23 cellular contexts compared by ENCODE assay signal in genomic region chr16:74973304-74973703, GRCh38. TPM values are rescaled to one million over a fixed set of nuclear protein-coding genes. Genes with fewer than 3 reads are reported as not detected.
DNase-seq lines count a peak whose midpoint lies in the region; ATAC-seq, FAIRE-seq and TF ChIP-seq lines count a peak whose summit lies in the region.
"Had no signal": no experiment of that assay in that cellular context is flagged by ENCODE, and none has a peak within 500 bp of the region (broad histone marks: within the 10 kb centered on the region; RNA-seq: fewer than 3 reads in every experiment).

No MANE protein-coding gene starts in this region.

- no peak overlapping the region for H3K14ac ChIP-seq in H1 (ENCODE audit: insufficient read length)

- POLR2A ChIA-PET in HepG2 (lab: Yijun Ruan, JAX), result interaction anchor here (1.1 kb wide), 1 partner anchor 12 kb away, joined by 6 read pairs; the partner anchor contains the start of gene WDR59
- POLR2A ChIA-PET in K562 (lab: Yijun Ruan, JAX), result interaction anchor here (0.6 to 0.7 kb wide), 2 partner anchors 225 to 226 kb away, joined by 3 read pairs; no protein-coding TSS in a partner anchor
- POLR2A ChIA-PET in H1 (lab: Charles Lee; ENCODE audit: partially characterized antibody), result interaction anchor here (1.3 to 2.4 kb wide), 2 partner anchors 10 to 12 kb away, joined by 4 to 9 read pairs; partner anchors contain the start of gene WDR59

- intact Hi-C loops in HepG2 (cut with micrococcal nuclease; ENCODE audit: unreplicated experiment), result no loop called here
- intact Hi-C loops in right lobe of liver (cut with DNase I), result no loop called here
- intact Hi-C loops in K562 (cut with micrococcal nuclease), result no loop called here

- no peak overlapping the region for H2BK15ac ChIP-seq in H1 (ENCODE audit: low read length)

- WGBS in HepG2 (ENCODE audit: low lambda C conversion rate), result over 99% methylated on average over 10 of the region's 10 CpGs
- WGBS in right lobe of liver (ENCODE audit: insufficient coverage, low coverage, low lambda C conversion rate, missing lambda C conversion rate), result 86% methylated on average over 7 of the region's 10 CpGs
- WGBS in K562 (ENCODE audit: insufficient coverage, low coverage, missing lambda C conversion rate), result 95% methylated on average over 7 of the region's 10 CpGs
- WGBS in H1 (ENCODE audit: extremely low coverage in 1 of 2, insufficient coverage in 1 of 2, insufficient read length in 1 of 2, insufficient replicate concordance in 2 of 2, low coverage in 1 of 2, low lambda C conversion rate in 2 of 2, missing lambda C conversion rate in 1 of 2), 2 experiments, result 89% methylated on average over 10 of the region's 10 CpGs; no CpG with 5 or more reads in 1 of the 2 experiments

- H4K5ac ChIP-seq in H1 (ENCODE audit: insufficient read length, low read depth, low read length), result no peak overlapping the region

- H3K9me3 Mint-ChIP-seq in type B pancreatic cell, result no peaks in the 10 kb centered on the region
- H3K9me3 Mint-ChIP-seq: CD4-positive, CD25-positive, alpha-beta regulatory T cell; CD8-positive, alpha-beta T cell had no signal

- TF ChIP-seq EP300 in HepG2 (IDR thresholded peaks at IDR 0.05; ENCODE audit: low read depth in 2 of 2, low read length in 2 of 2) (no peak), HepG2 (CRISPR knock-in tag; IDR thresholded peaks at IDR 0.05; ENCODE audit: borderline replicate concordance) (no peak), K562 (IDR thresholded peaks at IDR 0.05; ENCODE audit: low read length) (no peak), H1 (IDR thresholded peaks at IDR 0.05; ENCODE audit: borderline replicate concordance in 1 of 2, low read depth in 2 of 2, low read length in 2 of 2) (no peak)

- H3K4me2 ChIP-seq in HepG2 (ENCODE audit: low read depth, low read length), result no peak overlapping the region
- no peak overlapping the region for H3K4me2 ChIP-seq in K562 (ENCODE audit: insufficient read depth, low read length)
- H3K4me2 ChIP-seq in H1 (ENCODE audit: insufficient read depth in 1 of 2, low read depth in 2 of 2, low read length in 2 of 2), result no peak overlapping the region
- H3K4me2 ChIP-seq: BLaER1 had no signal

- no peak for TF ChIP-seq POLR2A in HepG2 (IDR thresholded peaks at IDR 0.05; ENCODE audit: insufficient read depth in 1 of 2, low read depth in 2 of 2, low read length in 2 of 2)
- TF ChIP-seq POLR2A in right lobe of liver (IDR thresholded peaks at IDR 0.05), result no peak
- TF ChIP-seq POLR2A in K562 (conservative IDR thresholded peaks at IDR 0.05), result no peak
- TF ChIP-seq POLR2A in H1 (IDR thresholded peaks at IDR 0.05; ENCODE audit: control extremely low read depth in 1 of 2, low read depth in 2 of 2, low read length in 2 of 2), result no peak

- H3K9me1 ChIP-seq in K562 (ENCODE audit: control insufficient read depth, insufficient read depth, low read length), result no peaks in the 10 kb centered on the region

- H3K4me3 ChIP-seq in HepG2 (replicated peaks in 1 of 3; ENCODE audit: insufficient read depth in 1 of 3, low read depth in 2 of 3, low read length in 3 of 3), result no peak overlapping the region
- no peak overlapping the region for H3K4me3 ChIP-seq in right lobe of liver
- H3K4me3 ChIP-seq in K562, result no peak overlapping the region
- no peak overlapping the region for H3K4me3 ChIP-seq in H1 (ENCODE audit: extremely low read depth in 1 of 4, insufficient read depth in 2 of 4, low read depth in 3 of 4, low read length in 4 of 4)
- H3K4me3 ChIP-seq: BLaER1, GM23248, HAP-1 had no signal

- H3K4me1 ChIP-seq in HepG2 (ENCODE audit: insufficient read depth, low read length) (no peaks in the 10 kb centered on the region), right lobe of liver (no peaks in the 10 kb centered on the region), K562 (replicated peaks in 1 of 2; ENCODE audit: control insufficient read depth in 2 of 2, insufficient read depth in 2 of 2, low read length in 2 of 2) (no peaks in the 10 kb centered on the region; a peak in 1 of 5 replicates), H1 (replicated peaks in 1 of 4; ENCODE audit: control insufficient read depth in 3 of 4, insufficient read depth in 4 of 4, low read length in 3 of 4) (no peaks in the 10 kb centered on the region; a peak in 2 of 7 replicates)
- H3K4me1 ChIP-seq: BLaER1, Caco-2, HAP-1 had no signal

- no peak overlapping the region for H2BK5ac ChIP-seq in H1 (ENCODE audit: low read depth, low read length)

- no peaks in the 10 kb centered on the region for H3K27me3 Mint-ChIP-seq in type B pancreatic cell
- H3K27me3 Mint-ChIP-seq: B cell; CD4-positive, CD25-positive, alpha-beta regulatory T cell had no signal

- H3K4ac ChIP-seq in H1 (replicated peaks; ENCODE audit: insufficient read length, low read depth, low read length), result no peak overlapping the region

- no peak overlapping the region for H2BK120ac ChIP-seq in H1 (replicated peaks; ENCODE audit: low read depth, low read length)

- H2AFZ ChIP-seq in HepG2 (ENCODE audit: low read length), result no peak overlapping the region
- H2AFZ ChIP-seq in K562 (ENCODE audit: low read depth, low read length), result no peak overlapping the region
- no peak overlapping the region for H2AFZ ChIP-seq in H1 (ENCODE audit: low read length)
- H2AFZ ChIP-seq: GM23248 had no signal

- no peak overlapping the region for H3K18ac ChIP-seq in H1 (ENCODE audit: extremely low read depth, low read length)

- BruUV-seq in HepG2 (replicated peaks; lab: Mats Ljungman, UMichigan), result no TSS peak
- BruUV-seq in K562 (replicated peaks; lab: Mats Ljungman, UMichigan), result no TSS peak

- H3K23ac ChIP-seq in H1 (ENCODE audit: insufficient read length), result no peak overlapping the region

- DNase-seq in HepG2 (ENCODE audit: low spot score) (no peak), right lobe of liver (no peak), K562 (ENCODE audit: extremely low read depth in 1 of 4, low spot score in 3 of 4) (no peak), H1 (ENCODE audit: low read depth in 1 of 2, low spot score in 2 of 2) (no peak), type B pancreatic cell (ENCODE audit: extremely low spot score, unreplicated experiment) (no peak), inferior parietal cortex (ENCODE audit: extremely low spot score) (no peak), midbrain (lab: John Stamatoyannopoulos, UW) (no peak), GDM1 (lab: John Stamatoyannopoulos, UW) (no peak)
- DNase-seq: Caco-2; CD4-positive, CD25-positive, alpha-beta regulatory T cell; CD8-positive, alpha-beta T cell; DMS153; DND-41; GM23248 had no signal

- no peak overlapping the region for H3K27ac Mint-ChIP-seq in type B pancreatic cell
- H3K27ac Mint-ChIP-seq: B cell; CD4-positive, CD25-positive, alpha-beta regulatory T cell; CD8-positive, alpha-beta T cell had no signal

- no peak overlapping the region for H2AK5ac ChIP-seq in H1 (ENCODE audit: low read depth, low read length)

- FAIRE-seq in HepG2 (lab: Jason Lieb, UNC) (no peak), K562 (lab: Jason Lieb, UNC) (no peak), H1 (lab: Jason Lieb, UNC) (no peak)
- FAIRE-seq: A204.1, G401.6, GM12892, GM19239 had no signal

- in situ Hi-C loops in HepG2 (cut with HindIII; ENCODE audit: extremely low pct_ligation_motif_present, low pct_unique_long_range_greater_than_20kb), result no loop called here
- in situ Hi-C loops in K562 (cut with MboI), result no loop called here

- ATAC-seq in HepG2 (peak; percentile 27; the same call in 1 of the 3 replicates), right lobe of liver (no peak), K562 (peak; percentile 67)
- ATAC-seq: CD8-positive, alpha-beta T cell had no signal

- H2BK20ac ChIP-seq in H1 (ENCODE audit: low read length), result no peak overlapping the region

- H3K4me1 Mint-ChIP-seq in type B pancreatic cell (ENCODE audit: unreplicated experiment), result no peaks in the 10 kb centered on the region

- CTCF ChIA-PET in HepG2 (lab: Yijun Ruan, JAX; ENCODE audit: low intra/inter-chr PET ratio, low total read pairs), result no interaction called here
- CTCF ChIA-PET in K562 (lab: Yijun Ruan, JAX; ENCODE audit: low intra/inter-chr PET ratio), result no interaction called here
- CTCF ChIA-PET in H1 (lab: Charles Lee; ENCODE audit: partially characterized antibody), result no interaction called here

- peaks cover 3% of the 10 kb centered on the region; the same call in 1 of the 2 replicates for H3K79me1 ChIP-seq in H1 (ENCODE audit: low read depth, low read length)

- H3K36me3 ChIP-seq in HepG2 (replicated peaks in 1 of 2; ENCODE audit: control insufficient read depth in 1 of 2, insufficient read depth in 2 of 2, low read length in 2 of 2), result peaks cover 7 to 30% of the 10 kb centered on the region in 2 experiments
- peaks cover 0 to 2% (median 0%) of the 10 kb centered on the region in 4 donors for H3K36me3 ChIP-seq in right lobe of liver
- peaks cover 24% of the 10 kb centered on the region; the same call in 1 of the 3 replicates for H3K36me3 ChIP-seq in K562 (ENCODE audit: control insufficient read depth, insufficient read depth, low read length)
- peaks cover 0 to 10% (median 5%) of the 10 kb centered on the region in 4 experiments; a peak in 5 of 8 replicates for H3K36me3 ChIP-seq in H1 (ENCODE audit: control insufficient read depth in 2 of 4, insufficient read depth in 4 of 4, low read length in 3 of 4)

- H4K20me1 ChIP-seq in HepG2 (ENCODE audit: insufficient read depth, low read length) (no peaks in the 10 kb centered on the region; the same call in 1 of the 2 replicates), K562 (replicated peaks; ENCODE audit: control insufficient read depth, insufficient read depth, low read length) (0 out of 2 replicates have a peak, but pooled peaks cover under 1% of the 10 kb centered on the region), H1 (replicated peaks in 1 of 2; ENCODE audit: control insufficient read depth in 1 of 2, insufficient read depth in 2 of 2, low read length in 2 of 2) (peaks cover under 1 to 3% of the 10 kb centered on the region in 2 experiments)

- TF ChIP-seq RAD21 in HepG2 (CRISPR knock-in tag; IDR thresholded peaks at IDR 0.05) (no peak), K562 (CRISPR knock-in tag; conservative IDR thresholded peaks at IDR 0.05 in 1 of 2, IDR thresholded peaks at IDR 0.05 in 1 of 2) (no peak), H1 (IDR thresholded peaks at IDR 0.05 in 1 of 2, conservative IDR thresholded peaks at IDR 0.05 in 1 of 2; ENCODE audit: low read depth in 2 of 2, low read length in 2 of 2) (no peak)

- H3K36me3 Mint-ChIP-seq in type B pancreatic cell, result peaks cover 13% of the 10 kb centered on the region

- H3K27me3 ChIP-seq in HepG2 (ENCODE audit: control insufficient read depth in 1 of 2, insufficient read depth in 2 of 2, low read length in 2 of 2), result no peaks in the 10 kb centered on the region
- H3K27me3 ChIP-seq in right lobe of liver, result no peaks in the 10 kb centered on the region
- H3K27me3 ChIP-seq in K562 (ENCODE audit: control insufficient read depth in 2 of 2, insufficient read depth in 2 of 2, low read length in 2 of 2), result no peaks in the 10 kb centered on the region
- no peaks in the 10 kb centered on the region; a peak in 1 of 7 replicates for H3K27me3 ChIP-seq in H1 (replicated peaks in 1 of 4; ENCODE audit: control insufficient read depth in 3 of 4, extremely low read depth in 1 of 4, insufficient read depth in 3 of 4, low read length in 3 of 4)
- H3K27me3 ChIP-seq: BLaER1 had no signal

- no peak overlapping the region for H3K9ac ChIP-seq in HepG2 (ENCODE audit: insufficient read depth, low read depth, low read length)
- H3K9ac ChIP-seq in K562 (ENCODE audit: insufficient read depth in 1 of 2, low read depth in 2 of 2, low read length in 2 of 2), result no peak overlapping the region
- H3K9ac ChIP-seq in H1 (replicated peaks in 1 of 4; ENCODE audit: extremely low read depth in 1 of 4, low read depth in 3 of 4, low read length in 3 of 4), result no peak overlapping the region
- H3K9ac ChIP-seq: BLaER1, GM23248 had no signal

- H3K23me2 ChIP-seq in H1 (ENCODE audit: low read depth, low read length), result no peaks in the 10 kb centered on the region

- H3K9me3 ChIP-seq in HepG2 (ENCODE audit: low read length), result no peaks in the 10 kb centered on the region
- H3K9me3 ChIP-seq in right lobe of liver, result no peaks in the 10 kb centered on the region
- no peaks in the 10 kb centered on the region for H3K9me3 ChIP-seq in K562 (replicated peaks; ENCODE audit: control insufficient read depth, insufficient read depth, low read depth, low read length)
- H3K9me3 ChIP-seq in H1 (ENCODE audit: insufficient read depth in 2 of 2, low read depth in 1 of 2, low read length in 1 of 2), result no peaks in the 10 kb centered on the region
- H3K9me3 ChIP-seq: BLaER1, Caco-2, HAP-1 had no signal

- H3K4me3 Mint-ChIP-seq in type B pancreatic cell, result no peak overlapping the region
- H3K4me3 Mint-ChIP-seq: B cell; CD4-positive, CD25-positive, alpha-beta regulatory T cell; CD8-positive, alpha-beta T cell had no signal

- H3K27ac ChIP-seq in HepG2 (ENCODE audit: extremely low read length, insufficient read depth, low read length) (no peak overlapping the region), right lobe of liver (no peak overlapping the region), K562 (ENCODE audit: extremely low read depth, low read depth, low read length) (no peak overlapping the region), H1 (ENCODE audit: low read depth, low read length) (no peak overlapping the region)
- H3K27ac ChIP-seq: 22Rv1, BLaER1, C4-2B, GM23248 had no signal

- TF ChIP-seq CTCF in HepG2 (CRISPR knock-in tag; IDR thresholded peaks at IDR 0.05), result no peak
- no peak for TF ChIP-seq CTCF in right lobe of liver (IDR thresholded peaks at IDR 0.05)
- no peak for TF ChIP-seq CTCF in K562 (IDR thresholded peaks at IDR 0.05 in 2 of 3, conservative IDR thresholded peaks at IDR 0.05 in 1 of 3; ENCODE audit: insufficient read depth in 2 of 3, low read depth in 1 of 3, low read length in 3 of 3)
- TF ChIP-seq CTCF in H1 (IDR thresholded peaks at IDR 0.05; ENCODE audit: control extremely low read depth in 1 of 3, insufficient read depth in 1 of 3, low read depth in 1 of 3, low read length in 3 of 3), result no peak
- peak; percentile 28 for TF ChIP-seq CTCF in type B pancreatic cell (conservative IDR thresholded peaks at IDR 0.05)

- H3K79me2 ChIP-seq in HepG2 (ENCODE audit: insufficient read depth, low read length), result peaks cover 36% of the 10 kb centered on the region
- H3K79me2 ChIP-seq in K562 (ENCODE audit: control insufficient read depth, insufficient read depth, low read length), result peaks cover 2% of the 10 kb centered on the region; the same call in 1 of the 3 replicates
- peaks cover 0 to 12% of the 10 kb centered on the region in 2 experiments; a peak in 1 of 4 replicates for H3K79me2 ChIP-seq in H1 (ENCODE audit: control insufficient read depth in 1 of 2, insufficient read depth in 2 of 2, low read length in 2 of 2)

- H4K91ac ChIP-seq in H1 (replicated peaks; ENCODE audit: insufficient read length, low read length), result no peak overlapping the region

- H4K8ac ChIP-seq in H1 (ENCODE audit: extremely low read depth, insufficient read depth, low read length), result peak overlapping the region; percentile 79; the same call in 1 of the 2 replicates

- no peak overlapping the region for H3K56ac ChIP-seq in H1 (replicated peaks; ENCODE audit: insufficient read length, low read depth, low read length)

- H2BK12ac ChIP-seq in H1 (ENCODE audit: low read depth, low read length), result no peak overlapping the region

RNA-seq across cellular contexts. Expression of gene WDR59, which starts 11.6 kb away (rescaled TPM):
- total RNA-seq in HepG2 (2016; rRNA removed; fragmentation: Illumina TruSeq; extraction: Trizol), result 59.6 and 65.2 TPM in 2 replicates
- 39.7 and 43.0 TPM in 2 replicates for total RNA-seq in HepG2 (2016; cell fraction: cytosol; rRNA removed; fragmentation: Illumina TruSeq; extraction: Trizol; ENCODE audit: low read depth)
- 53.3 and 75.1 TPM in 2 replicates for total RNA-seq in HepG2 (2016; cell fraction: insoluble cytoplasmic fraction; rRNA removed; fragmentation: Illumina TruSeq; extraction: Trizol)
- total RNA-seq in HepG2 (2016; cell fraction: membrane; rRNA removed; fragmentation: Illumina TruSeq; extraction: Trizol), result 30.0 and 33.1 TPM in 2 replicates
- 99.3 and 116 TPM in 2 replicates for total RNA-seq in HepG2 (2016; cell fraction: nucleus; rRNA removed; fragmentation: Illumina TruSeq; extraction: Trizol)
- 305 and 306 TPM in 2 replicates for polyA plus RNA-seq in HepG2 (2011; rRNA removed)
- polyA plus RNA-seq in HepG2 (2011; cell fraction: cytosol; rRNA removed), result 138 and 145 TPM in 2 replicates
- 679 and 865 TPM in 2 replicates for polyA plus RNA-seq in HepG2 (2011; cell fraction: nucleus; rRNA removed)
- polyA plus RNA-seq in HepG2 (2012), result 137 and 153 TPM in 2 replicates
- 19.6 and 23.0 TPM in 2 replicates for polyA plus RNA-seq in HepG2 (2016; cell fraction: cytosol; fragmentation: Illumina TruSeq; extraction: Trizol; ENCODE audit: low read depth)
- polyA plus RNA-seq in HepG2 (2016; cell fraction: insoluble cytoplasmic fraction; fragmentation: Illumina TruSeq; extraction: Trizol; ENCODE audit: low read depth), result 81.5 and 84.5 TPM in 2 replicates
- 29.2 and 35.3 TPM in 2 replicates for polyA plus RNA-seq in HepG2 (2016; cell fraction: membrane; fragmentation: Illumina TruSeq; extraction: Trizol; ENCODE audit: low read depth)
- 510 and 518 TPM in 2 replicates for polyA plus RNA-seq in HepG2 (2016; cell fraction: nucleus; fragmentation: Illumina TruSeq; extraction: Trizol; ENCODE audit: insufficient read depth, low read depth)
- 88.4 and 308 TPM in 2 replicates for polyA minus RNA-seq in HepG2 (2011; rRNA and poly(A)+ RNA removed; ENCODE audit: low replicate concordance)
- polyA minus RNA-seq in HepG2 (2011; cell fraction: cytosol; rRNA and poly(A)+ RNA removed), result 73.9 and 99.1 TPM in 2 replicates
- polyA minus RNA-seq in HepG2 (2011; cell fraction: nucleus; rRNA and poly(A)+ RNA removed), result 316 and 324 TPM in 2 replicates
- 10 to 100 TPM; 23.2 to 69.5 (median 48.3) TPM for total RNA-seq in right lobe of liver
- 271 and 313 TPM in 2 replicates for total RNA-seq in K562 (2011; cell fraction: chromatin; rRNA removed; ENCODE audit: low replicate concordance)
- 146 and 158 TPM in 2 replicates for total RNA-seq in K562 (2011; cell fraction: nucleolus; rRNA removed)
- total RNA-seq in K562 (2011; cell fraction: nucleoplasm; rRNA removed), result 157 and 158 TPM in 2 replicates
- total RNA-seq in K562 (2014; rRNA removed), result 19.6 and 35.1 TPM in 2 replicates
- total RNA-seq in K562 (2014; rRNA removed; fragmentation: Illumina TruSeq; extraction: Trizol), result 32.2 and 34.7 TPM in 2 replicates
- total RNA-seq in K562 (2015; rRNA removed; fragmentation: Illumina TruSeq; extraction: Trizol), result 20.0 and 28.0 TPM in 2 replicates
- 81.3 and 94.3 TPM in 2 replicates for total RNA-seq in K562 (2021)
- 119 and 126 TPM in 2 replicates for polyA plus RNA-seq in K562 (2011; rRNA removed)
- polyA plus RNA-seq in K562 (2011; cell fraction: cytosol; rRNA removed), result 89.5 and 105 TPM in 2 replicates
- polyA plus RNA-seq in K562 (2011; cell fraction: nucleus; rRNA removed), result 307 and 327 TPM in 2 replicates
- polyA plus RNA-seq in K562 (2012), result 42.5 and 56.4 TPM in 2 replicates
- polyA plus RNA-seq in K562 (2014; fragmentation: Illumina TruSeq; extraction: Trizol), result 47.6 and 59.0 TPM in 2 replicates
- 10 to 100 TPM; 12.7 to 16.2 TPM for polyA plus RNA-seq in K562 (2014; fragmentation: Nextera tagmentation; extraction: Ambion mirVana)
- 52.2 and 57.4 TPM in 2 replicates for polyA plus RNA-seq in K562 (2014; rRNA removed)
- polyA minus RNA-seq in K562 (2011; rRNA and poly(A)+ RNA removed), result 114 and 147 TPM in 2 replicates
- 38.2 and 42.9 TPM in 2 replicates for polyA minus RNA-seq in K562 (2011; cell fraction: cytosol; rRNA and poly(A)+ RNA removed)
- polyA minus RNA-seq in K562 (2011; cell fraction: nucleus; rRNA and poly(A)+ RNA removed), result 63.0 and 94.5 TPM in 2 replicates
- total RNA-seq in H1 (2021; fragmentation: NEBNext Ultra II Directional; extraction: Animal tissue kit (Norgen Biotek cat#: 25700)), result 107 and 124 TPM in 2 replicates
- 84.2 and 106 TPM in 2 replicates for polyA plus RNA-seq in H1 (2011; rRNA removed)
- polyA plus RNA-seq in H1 (2011; cell fraction: cytosol; rRNA removed), result 97.0 TPM
- polyA plus RNA-seq in H1 (2011; cell fraction: nucleus; rRNA removed), result 198 TPM
- 59.4 to 74.2 TPM (median 64.9 TPM) in 4 replicates for polyA plus RNA-seq in H1 (2012, experiment 1 of 2)
- polyA plus RNA-seq in H1 (2012, experiment 2 of 2), result 28.9 TPM
- 35.9 TPM for polyA plus RNA-seq in H1 (2013, experiment 1 of 2)
- polyA plus RNA-seq in H1 (2013, experiment 2 of 2), result 38.4 TPM
- polyA minus RNA-seq in H1 (2011; rRNA and poly(A)+ RNA removed), result 160 and 167 TPM in 2 replicates
- 51.4 TPM for polyA minus RNA-seq in H1 (2011; cell fraction: cytosol; rRNA and poly(A)+ RNA removed)
- 80.8 TPM for polyA minus RNA-seq in H1 (2011; cell fraction: nucleus; rRNA and poly(A)+ RNA removed)
- total RNA-seq in type B pancreatic cell (ENCODE audit: low replicate concordance), result 85.9 and 88.9 TPM in 2 replicates

RNA-seq across cellular contexts. Expression of gene ZNRF1, which starts 25.5 kb away (rescaled TPM):
- total RNA-seq in HepG2 (2016; rRNA removed; fragmentation: Illumina TruSeq; extraction: Trizol) (32.3 and 43.9 TPM in 2 replicates), right lobe of liver (10 to 100 TPM; 10.2 to 18.8 (median 11.1) TPM), K562 (2014; rRNA removed) (30.4 and 32.4 TPM in 2 replicates), K562 (2014; rRNA removed; fragmentation: Illumina TruSeq; extraction: Trizol) (10.6 and 15.5 TPM in 2 replicates), K562 (2015; rRNA removed; fragmentation: Illumina TruSeq; extraction: Trizol) (17.2 and 18.8 TPM in 2 replicates), K562 (2021) (35.3 and 37.7 TPM in 2 replicates), type B pancreatic cell (ENCODE audit: low replicate concordance) (38.4 and 49.2 TPM in 2 replicates)
- 46.2 and 52.2 TPM in 2 replicates for total RNA-seq in HepG2 (2016; cell fraction: cytosol; rRNA removed; fragmentation: Illumina TruSeq; extraction: Trizol; ENCODE audit: low read depth)
- total RNA-seq in HepG2 (2016; cell fraction: insoluble cytoplasmic fraction; rRNA removed; fragmentation: Illumina TruSeq; extraction: Trizol), result 26.3 and 43.8 TPM in 2 replicates
- 73.9 and 84.0 TPM in 2 replicates for total RNA-seq in HepG2 (2016; cell fraction: membrane; rRNA removed; fragmentation: Illumina TruSeq; extraction: Trizol)
- 34.9 and 38.5 TPM in 2 replicates for total RNA-seq in HepG2 (2016; cell fraction: nucleus; rRNA removed; fragmentation: Illumina TruSeq; extraction: Trizol)
- polyA plus RNA-seq in HepG2 (2011; rRNA removed) (57.8 and 58.7 TPM in 2 replicates), K562 (2011; rRNA removed) (19.1 and 25.1 TPM in 2 replicates), K562 (2014; fragmentation: Illumina TruSeq; extraction: Trizol) (20.1 and 21.0 TPM in 2 replicates), K562 (2014; fragmentation: Nextera tagmentation; extraction: Ambion mirVana) (10 to 100 TPM in 1 of 2 experiments, 1 to 10 TPM in 1; 9.5 to 20.0 TPM), K562 (2014; rRNA removed) (21.8 and 23.9 TPM in 2 replicates), H1 (2011; rRNA removed) (33.5 and 42.5 TPM in 2 replicates)
- 49.3 and 50.7 TPM in 2 replicates for polyA plus RNA-seq in HepG2 (2011; cell fraction: cytosol; rRNA removed)
- polyA plus RNA-seq in HepG2 (2011; cell fraction: nucleus; rRNA removed), result 53.8 and 60.6 TPM in 2 replicates
- 60.3 and 61.1 TPM in 2 replicates for polyA plus RNA-seq in HepG2 (2012)
- 58.2 and 74.1 TPM in 2 replicates for polyA plus RNA-seq in HepG2 (2016; cell fraction: cytosol; fragmentation: Illumina TruSeq; extraction: Trizol; ENCODE audit: low read depth)
- polyA plus RNA-seq in HepG2 (2016; cell fraction: insoluble cytoplasmic fraction; fragmentation: Illumina TruSeq; extraction: Trizol; ENCODE audit: low read depth), result 57.0 and 68.2 TPM in 2 replicates
- 93.8 and 103 TPM in 2 replicates for polyA plus RNA-seq in HepG2 (2016; cell fraction: membrane; fragmentation: Illumina TruSeq; extraction: Trizol; ENCODE audit: low read depth)
- polyA plus RNA-seq in HepG2 (2016; cell fraction: nucleus; fragmentation: Illumina TruSeq; extraction: Trizol; ENCODE audit: insufficient read depth, low read depth), result 95.3 and 97.7 TPM in 2 replicates
- 21.3 and 56.1 TPM in 2 replicates for polyA minus RNA-seq in HepG2 (2011; rRNA and poly(A)+ RNA removed; ENCODE audit: low replicate concordance)
- polyA minus RNA-seq in HepG2 (2011; cell fraction: cytosol; rRNA and poly(A)+ RNA removed), result 36.5 and 37.9 TPM in 2 replicates
- polyA minus RNA-seq in HepG2 (2011; cell fraction: nucleus; rRNA and poly(A)+ RNA removed), result 56.4 and 57.4 TPM in 2 replicates
- 26.9 and 43.7 TPM in 2 replicates for total RNA-seq in K562 (2011; cell fraction: chromatin; rRNA removed; ENCODE audit: low replicate concordance)
- total RNA-seq in K562 (2011; cell fraction: nucleolus; rRNA removed), result 26.5 and 31.6 TPM in 2 replicates
- 33.2 and 34.4 TPM in 2 replicates for total RNA-seq in K562 (2011; cell fraction: nucleoplasm; rRNA removed)
- polyA plus RNA-seq in K562 (2011; cell fraction: cytosol; rRNA removed), result 16.8 and 30.1 TPM in 2 replicates
- 43.0 and 43.6 TPM in 2 replicates for polyA plus RNA-seq in K562 (2011; cell fraction: nucleus; rRNA removed)
- polyA plus RNA-seq in K562 (2012), result 24.0 and 31.0 TPM in 2 replicates
- polyA minus RNA-seq in K562 (2011; rRNA and poly(A)+ RNA removed), result 17.3 and 24.2 TPM in 2 replicates
- polyA minus RNA-seq in K562 (2011; cell fraction: cytosol; rRNA and poly(A)+ RNA removed), result 20.2 and 22.4 TPM in 2 replicates
- polyA minus RNA-seq in K562 (2011; cell fraction: nucleus; rRNA and poly(A)+ RNA removed), result 21.8 and 24.4 TPM in 2 replicates
- 48.0 and 52.9 TPM in 2 replicates for total RNA-seq in H1 (2021; fragmentation: NEBNext Ultra II Directional; extraction: Animal tissue kit (Norgen Biotek cat#: 25700))
- polyA plus RNA-seq in H1 (2011; cell fraction: cytosol; rRNA removed), result 30.2 TPM
- 55.1 TPM for polyA plus RNA-seq in H1 (2011; cell fraction: nucleus; rRNA removed)
- polyA plus RNA-seq in H1 (2012, experiment 1 of 2), result 30.6 to 46.2 TPM (median 40.5 TPM) in 4 replicates
- polyA plus RNA-seq in H1 (2012, experiment 2 of 2), result 23.2 TPM
- polyA plus RNA-seq in H1 (2013, experiment 1 of 2), result 48.2 TPM
- 43.2 TPM for polyA plus RNA-seq in H1 (2013, experiment 2 of 2)
- 21.6 and 37.6 TPM in 2 replicates for polyA minus RNA-seq in H1 (2011; rRNA and poly(A)+ RNA removed)
- 30.3 TPM for polyA minus RNA-seq in H1 (2011; cell fraction: cytosol; rRNA and poly(A)+ RNA removed)
- polyA minus RNA-seq in H1 (2011; cell fraction: nucleus; rRNA and poly(A)+ RNA removed), result 43.5 TPM

Comparison
In these comparisons a context has a peak if more than half of its experiments do, and no peak if none do; other contexts are left out.
1. ATAC-seq: peak in HepG2 (single experiment) and K562 (single experiment); none in right lobe of liver (0 of 4).
2. Of the 241 proteins assayed by ChIP-seq in both HepG2 and K562: peak only in HepG2: ZNF740; only in K562: none; in both: ZNF121; in neither: 239.